ENCODE assay signal across 9 cellular contexts in genomic region chr14:28773917-28774691, GRCh38. TPM values are rescaled to one million over a fixed set of nuclear protein-coding genes. Genes with fewer than 3 reads are reported as not detected.
DNase-seq lines count a peak whose midpoint lies in the region; ATAC-seq and TF ChIP-seq lines count a peak whose summit lies in the region.
"Had no signal": no experiment of that assay in that cellular context is flagged by ENCODE, and none has a peak within 500 bp of the region (broad histone marks: within the 10 kb centered on the region; RNA-seq: fewer than 3 reads in every experiment).

No MANE protein-coding gene starts in this region.

- H3K9me3 ChIP-seq in neural progenitor cell (ENCODE audit: low read depth) = no peaks in the 10 kb centered on the region
- H3K9me3 ChIP-seq: prostate gland had no signal

- H3K4me2 ChIP-seq in neural progenitor cell = peak overlapping the region; percentile 69

- H3K36me3 ChIP-seq in neural progenitor cell = no peaks in the 10 kb centered on the region
- H3K36me3 ChIP-seq: prostate gland had no signal

- H3K9ac ChIP-seq in neural progenitor cell = no peak overlapping the region

- peaks cover 57% of the 10 kb centered on the region for H4K20me1 ChIP-seq in neural progenitor cell (ENCODE audit: low read depth)

- H3K27me3 Mint-ChIP-seq in neural progenitor cell (ENCODE audit: insufficient read depth, low read depth) = peaks cover 79% of the 10 kb centered on the region
- H3K27me3 Mint-ChIP-seq in activated naive CD4-positive, alpha-beta T cell treated with anti-CD3 and anti-CD28 coated beads for 36 hours (ENCODE audit: low read depth) = peaks cover 70% of the 10 kb centered on the region

- TF ChIP-seq CTCF in GM12872 (IDR thresholded peaks at IDR 0.05; ENCODE audit: insufficient read depth, low read depth, low read length) (peak; percentile 34; the same call in 2 of the 3 replicates), coronary artery (IDR thresholded peaks at IDR 0.05) (no peak), neural progenitor cell (IDR thresholded peaks at IDR 0.05) (peak; percentile 80)

- H3K9me3 Mint-ChIP-seq in neural progenitor cell = no peaks in the 10 kb centered on the region
- H3K9me3 Mint-ChIP-seq in activated naive CD4-positive, alpha-beta T cell treated with anti-CD3 and anti-CD28 coated beads for 36 hours = peaks cover 6% of the 10 kb centered on the region

- no peak for ATAC-seq in GM19351 (IDR thresholded peaks at IDR 0.05; ENCODE audit: unreplicated experiment)

- H3K4me1 ChIP-seq in neural progenitor cell = peaks cover 7% of the 10 kb centered on the region
- H3K4me1 ChIP-seq: prostate gland had no signal

- DNase-seq in NCI-H128 (lab: John Stamatoyannopoulos, UW; ENCODE audit: unreplicated experiment) (peak; percentile 86), coronary artery (ENCODE audit: low spot score) (no peak), neural progenitor cell (ENCODE audit: low spot score) (peak; percentile 92), KG1 (lab: John Stamatoyannopoulos, UW) (no peak)
- DNase-seq in activated CD4-positive, CD25-positive, alpha-beta regulatory T cell (lab: John Stamatoyannopoulos, UW) = no peak
- DNase-seq in activated naive CD4-positive, alpha-beta T cell treated with anti-CD3 and anti-CD28 coated beads for 36 hours = no peak

- intact Hi-C loops in activated naive CD4-positive, alpha-beta T cell treated with anti-CD3 and anti-CD28 coated beads for 36 hours (cut with micrococcal nuclease) = loop anchor here (2.0 kb wide), 1 partner anchor 17 kb away; no protein-coding TSS in a partner anchor

- no peaks in the 10 kb centered on the region for H3K79me2 ChIP-seq in neural progenitor cell (ENCODE audit: low read depth)

- H3K27ac ChIP-seq in coronary artery (no peak overlapping the region), neural progenitor cell (no peak overlapping the region)
- H3K27ac ChIP-seq: prostate gland had no signal

- peaks cover 16% of the 10 kb centered on the region for H3F3A ChIP-seq in neural progenitor cell (ENCODE audit: low read depth)

- H2AFZ ChIP-seq in neural progenitor cell (replicated peaks) = no peak overlapping the region

- H3K4me1 Mint-ChIP-seq in neural progenitor cell = peaks cover 27% of the 10 kb centered on the region
- H3K4me1 Mint-ChIP-seq in activated naive CD4-positive, alpha-beta T cell treated with anti-CD3 and anti-CD28 coated beads for 36 hours (ENCODE audit: low read depth) = peaks cover 4% of the 10 kb centered on the region

- peak overlapping the region; percentile 84 for H3K4me3 Mint-ChIP-seq in neural progenitor cell
- no peak overlapping the region for H3K4me3 Mint-ChIP-seq in activated naive CD4-positive, alpha-beta T cell treated with anti-CD3 and anti-CD28 coated beads for 36 hours

- H3K4me3 ChIP-seq in coronary artery (peak overlapping the region; percentile 6), neural progenitor cell (peak overlapping the region; percentile 39)
- H3K4me3 ChIP-seq: prostate gland had no signal

- no peaks in the 10 kb centered on the region for H3K36me3 Mint-ChIP-seq in neural progenitor cell
- peaks cover 6% of the 10 kb centered on the region for H3K36me3 Mint-ChIP-seq in activated naive CD4-positive, alpha-beta T cell treated with anti-CD3 and anti-CD28 coated beads for 36 hours (ENCODE audit: low read depth)

- H3K27ac Mint-ChIP-seq in neural progenitor cell = no peak overlapping the region
- H3K27ac Mint-ChIP-seq in activated naive CD4-positive, alpha-beta T cell treated with anti-CD3 and anti-CD28 coated beads for 36 hours = no peak overlapping the region

- peaks cover 100% of the 10 kb centered on the region for H3K27me3 ChIP-seq in neural progenitor cell

- CTCF ChIA-PET in activated naive CD4-positive, alpha-beta T cell treated with anti-CD3 and anti-CD28 coated beads for 36 hours (lab: Charles Lee) = interaction anchor here (0.6 kb wide), 1 partner anchor 1659 kb away, joined by 3 read pairs; no protein-coding TSS in a partner anchor

RNA-seq across cellular contexts. Expression of gene FOXG1, which starts 7.5 kb away (rescaled TPM):
- 0.69 and 1.5 TPM in 2 replicates for total RNA-seq in neural progenitor cell (ENCODE audit: low replicate concordance)
- not detected for total RNA-seq in activated naive CD4-positive, alpha-beta T cell treated with anti-CD3 and anti-CD28 coated beads for 36 hours

Comparison
In these comparisons a context has a peak if more than half of its experiments do, and no peak if none do; other contexts are left out.
1. DNase-seq: peak in NCI-H128 (single experiment) and neural progenitor cell (single experiment); none in coronary artery (single experiment), KG1 (single experiment), activated CD4-positive, CD25-positive, alpha-beta regulatory T cell (0 of 4) and activated naive CD4-positive, alpha-beta T cell treated with anti-CD3 and anti-CD28 coated beads for 36 hours (single experiment).